In the genomic region with DNA sequence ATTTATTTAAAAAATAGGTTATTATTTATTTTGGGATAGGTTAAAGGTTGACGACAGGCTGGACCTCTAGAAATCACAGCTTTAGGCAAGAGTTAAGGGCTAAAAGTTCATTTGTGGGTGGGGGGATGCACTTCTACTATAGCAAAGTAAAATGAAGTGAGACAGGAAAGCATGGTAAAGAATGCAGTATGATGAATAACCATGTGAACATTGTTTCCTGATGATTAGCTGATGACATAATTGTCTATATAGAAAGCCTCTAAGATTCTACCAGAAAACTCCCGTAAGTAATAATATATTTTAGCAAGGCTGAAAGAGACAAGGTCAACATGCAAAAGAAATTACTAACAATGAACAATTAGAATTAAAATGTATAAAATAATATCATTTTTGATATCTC, we compare ENCODE assay signal across 17 cellular contexts. TPM values are rescaled to one million over a fixed set of nuclear protein-coding genes. Genes with fewer than 3 reads are reported as not detected.
DNase-seq lines count a peak whose midpoint lies in the region; ATAC-seq and TF ChIP-seq lines count a peak whose summit lies in the region.
"Had no signal": no experiment of that assay in that cellular context is flagged by ENCODE, and none has a peak within 500 bp of the region (broad histone marks: within the 10 kb centered on the region; RNA-seq: fewer than 3 reads in every experiment).

No MANE protein-coding gene starts in this region.

- ATAC-seq in Right ventricle myocardium superior (ENCODE audit: poor library complexity) = no peak
- ATAC-seq: GM23338, K562 had no signal

- intact Hi-C loops in Right ventricle myocardium superior (cut with DNase I) = no loop called here

- H3K4me3 ChIP-seq in epithelial cell of esophagus (ENCODE audit: low read length) (no peak overlapping the region), retinal pigment epithelial cell (ENCODE audit: low read length) (no peak overlapping the region)
- H3K4me3 ChIP-seq: BLaER1 treated with 17β-estradiol and CSF1 and Interleukin-3, amounts not matched to agents 10 nM and 100 nM; GM23338; K562 had no signal

- TF ChIP-seq CTCF in epithelial cell of esophagus (IDR thresholded peaks at IDR 0.05; ENCODE audit: insufficient read depth, low read depth, low read length, missing control alignments) (no peak), retinal pigment epithelial cell (conservative IDR thresholded peaks at IDR 0.05; ENCODE audit: low read depth, low read length) (no peak)

- DNase-seq in HCEC 1CT = peak; percentile 58
- DNase-seq in RKO (ENCODE audit: low spot score) = peak; percentile 18
- peak; percentile 58 for DNase-seq in epithelial cell of esophagus (ENCODE audit: low read depth)
- peak; percentile 6 for DNase-seq in retinal pigment epithelial cell (ENCODE audit: low read depth)
- DNase-seq in DMS153 (lab: John Stamatoyannopoulos, UW) = no peak
- DNase-seq in NCI-H526 (lab: John Stamatoyannopoulos, UW) = no peak
- no peak for DNase-seq in Right ventricle myocardium superior
- DNase-seq: ACHN; Calu3; CD4-positive, CD25-positive, alpha-beta regulatory T cell; DMS 273 treated with DMSO at 0.1 percent for 48 hours; DMS79; H9 had no signal

RNA-seq across cellular contexts. Expression of a gene that starts 25.7 kb away (rescaled TPM):
- not detected for total RNA-seq in Right ventricle myocardium superior
- total RNA-seq: A172; Calu3; CD4-positive, CD25-positive, alpha-beta regulatory T cell; GM23338; H9; K562 had no signal

RNA-seq across cellular contexts. Expression of a gene that starts 49.2 kb away (rescaled TPM):
- total RNA-seq in Right ventricle myocardium superior = not detected
- total RNA-seq: A172; Calu3; CD4-positive, CD25-positive, alpha-beta regulatory T cell; GM23338; H9; K562 had no signal

Comparison
In these comparisons a context has a peak if more than half of its experiments do, and no peak if none do; other contexts are left out.
1. DNase-seq: peak in HCEC 1CT (single experiment), RKO (single experiment), epithelial cell of esophagus (single experiment) and retinal pigment epithelial cell (single experiment); none in DMS153 (single experiment), NCI-H526 (0 of 2) and Right ventricle myocardium superior (single experiment).